8 cellular contexts compared by ENCODE assay signal in the genomic region with DNA sequence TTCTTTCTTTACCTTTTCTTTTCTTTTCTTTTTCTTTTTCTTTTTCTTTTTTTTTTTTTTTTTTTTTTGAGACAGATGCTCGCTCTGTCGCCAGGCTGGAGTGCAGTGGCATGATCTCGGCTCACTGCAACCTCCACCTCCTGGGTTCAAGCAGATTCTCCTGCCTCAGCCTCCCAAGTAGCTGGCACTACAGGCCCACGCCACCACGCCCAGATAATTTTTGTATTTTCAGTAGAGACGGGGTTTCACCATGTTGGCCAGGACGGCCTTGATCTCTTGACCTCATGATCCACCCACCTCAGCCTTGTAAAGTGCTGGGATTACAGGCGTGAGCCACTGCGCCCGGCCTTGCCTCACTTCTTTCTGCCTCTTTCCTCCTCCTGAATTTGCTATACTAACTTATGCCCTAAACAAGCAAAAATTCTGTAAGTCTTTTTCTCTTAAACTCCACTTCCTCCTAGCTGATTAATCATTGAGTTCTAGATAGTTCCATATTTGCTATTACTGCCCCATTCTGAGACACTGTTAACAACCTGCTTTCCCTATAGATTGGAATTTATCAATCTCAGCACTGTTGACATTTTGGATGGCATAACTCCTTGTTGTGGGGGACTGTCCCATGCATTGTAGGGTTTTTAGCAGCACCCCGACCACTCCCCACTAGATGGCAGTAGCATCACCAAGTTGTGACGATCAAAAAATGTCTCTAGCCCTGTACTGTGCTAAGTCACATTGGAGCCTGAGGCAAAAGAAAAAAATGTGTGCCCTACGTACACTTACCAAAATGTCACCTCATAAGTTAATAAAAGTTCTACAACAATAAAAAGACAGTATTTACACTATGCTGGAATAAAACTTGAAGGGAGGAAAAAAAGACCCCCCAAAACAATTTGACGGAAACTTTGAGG. TPM values are rescaled to one million over a fixed set of nuclear protein-coding genes. Genes with fewer than 3 reads are reported as not detected.
A peak's percentile ranks its signal among the peaks of the same experiment; 100 is the strongest.
DNase-seq lines count a peak whose midpoint lies in the region; ATAC-seq, FAIRE-seq and TF ChIP-seq lines count a peak whose summit lies in the region.

No MANE protein-coding gene starts in this region.

- H3K4me3 ChIP-seq in Karpas-422 (ENCODE audit: low read length) (no peak overlapping the region), RWPE2 (ENCODE audit: severe bottlenecking) (no peak overlapping the region), foreskin fibroblast (ENCODE audit: low read depth in 1 of 2, low read length in 2 of 2) (no peak overlapping the region), pancreas (no peak overlapping the region), upper lobe of left lung (no peak overlapping the region)

- no peak overlapping the region for H3K4me2 ChIP-seq in Karpas-422 (ENCODE audit: low read depth, low read length, poor library complexity, severe bottlenecking)

- no peaks in the 10 kb centered on the region for H3K79me2 ChIP-seq in Karpas-422 (ENCODE audit: low read length)

- intact Hi-C loops in pancreas (cut with DNase I), result no loop called here

- H4K20me1 ChIP-seq in Karpas-422 (ENCODE audit: insufficient read depth, low read depth, low read length), result no peaks in the 10 kb centered on the region

- no peak for TF ChIP-seq EP300 in upper lobe of left lung (IDR thresholded peaks at IDR 0.05)

- H3K9me2 ChIP-seq in Karpas-422 (replicated peaks; ENCODE audit: insufficient read depth, low read length), result no peaks in the 10 kb centered on the region

- H3K27ac ChIP-seq in Karpas-422 (ENCODE audit: low read length) (no peak overlapping the region), RWPE2 (ENCODE audit: poor library complexity, severe bottlenecking) (no peak overlapping the region), pancreas (no peak overlapping the region), upper lobe of left lung (no peak overlapping the region)

- H3K4me1 ChIP-seq in Karpas-422 (ENCODE audit: low read length) (peaks cover 8% of the 10 kb centered on the region), RWPE2 (ENCODE audit: insufficient read depth, poor library complexity, severe bottlenecking) (no peaks in the 10 kb centered on the region), pancreas (no peaks in the 10 kb centered on the region), upper lobe of left lung (peaks cover 0 to 13% (median 0%) of the 10 kb centered on the region in 4 donors)

- no peak for TF ChIP-seq POLR2A in upper lobe of left lung (IDR thresholded peaks at IDR 0.05)

- no peaks in the 10 kb centered on the region for H3K27me3 ChIP-seq in Karpas-422 (ENCODE audit: low read length)
- no peaks in the 10 kb centered on the region for H3K27me3 ChIP-seq in RWPE2 (ENCODE audit: insufficient read depth, poor library complexity, severe bottlenecking)
- H3K27me3 ChIP-seq in pancreas, result no peaks in the 10 kb centered on the region
- no peaks in the 10 kb centered on the region for H3K27me3 ChIP-seq in upper lobe of left lung

- TF ChIP-seq CTCF in RWPE2 (IDR thresholded peaks at IDR 0.05; ENCODE audit: poor library complexity, severe bottlenecking) (peak; percentile 88), foreskin fibroblast (IDR thresholded peaks at IDR 0.05; ENCODE audit: low read depth, low read length) (peak; percentile 90), pancreas (IDR thresholded peaks at IDR 0.05) (peak; percentile 27 to 79 (median 70)), upper lobe of left lung (IDR thresholded peaks at IDR 0.05) (peak; percentile 42 to 79 (median 68))

- H2AFZ ChIP-seq in Karpas-422 (ENCODE audit: low read length), result no peak overlapping the region

- FAIRE-seq in pancreas (lab: Jason Lieb, UNC), result peak; percentile 47

- no peaks in the 10 kb centered on the region for H3K36me3 ChIP-seq in Karpas-422 (ENCODE audit: insufficient read depth, low read length)
- H3K36me3 ChIP-seq in RWPE2 (ENCODE audit: low read depth), result no peaks in the 10 kb centered on the region
- H3K36me3 ChIP-seq in pancreas, result no peaks in the 10 kb centered on the region
- H3K36me3 ChIP-seq in upper lobe of left lung, result no peaks in the 10 kb centered on the region

- H3K9ac ChIP-seq in Karpas-422 (ENCODE audit: low read length), result no peak overlapping the region

- DNase-seq in AML-193 (lab: John Stamatoyannopoulos, UW), result peak; percentile 60 to 68
- peak; percentile 88 for DNase-seq in Karpas-422
- no peak for DNase-seq in RWPE2 (ENCODE audit: low spot score)
- DNase-seq in activated T-helper 1 cell treated with anti-CD3 and anti-CD28 coated beads, Interleukin-2, amount 50 U/mL, for 16 hours (ENCODE audit: low read depth in 1 of 2, low spot score in 1 of 2), result peak; percentile 35 to 42
- peak; percentile 58 to 88 for DNase-seq in foreskin fibroblast
- peak in 4 of 6 donors; percentile 32 to 74 (median 50) for DNase-seq in pancreas
- peak in 1 of 2 donors; percentile 56 for DNase-seq in upper lobe of left lung

- 43 to 51% methylated on average over 14 of the region's 14 CpGs for WGBS in pancreas, 2 donors
- 59 to 64% methylated on average over 13 to 14 of the region's 14 CpGs for WGBS in upper lobe of left lung, 2 donors

- ATAC-seq in GM19035 (IDR thresholded peaks at IDR 0.05; ENCODE audit: unreplicated experiment) (peak; percentile 74), RWPE2 (ENCODE audit: low read depth) (peak; percentile 84), pancreas (peak; percentile 82 to 96 (median 92)), upper lobe of left lung (ENCODE audit: low FRiP score in 2 of 2) (peak; percentile 90 to 95)

- no peaks in the 10 kb centered on the region for H3K9me3 ChIP-seq in Karpas-422 (ENCODE audit: low read length)
- H3K9me3 ChIP-seq in RWPE2 (ENCODE audit: severe bottlenecking), result no peaks in the 10 kb centered on the region
- no peaks in the 10 kb centered on the region for H3K9me3 ChIP-seq in pancreas
- no peaks in the 10 kb centered on the region for H3K9me3 ChIP-seq in upper lobe of left lung

RNA-seq across cellular contexts. Expression of gene THADA, which starts 16.4 kb away (rescaled TPM):
- 29.4 and 35.6 TPM in 2 replicates for total RNA-seq in Karpas-422 (2014; rRNA removed; shearing (Covaris generic); ENCODE audit: low replicate concordance)
- total RNA-seq in pancreas (10 to 100 TPM; 15.9 to 25.1 (median 19.1) TPM), upper lobe of left lung (10 to 100 TPM; 23.6 to 57.5 (median 37.3) TPM)
- 10 to 100 TPM in 1 of 2 donors, 1 to 10 TPM in 1; 9.4 to 13.3 TPM for polyA plus RNA-seq in pancreas

RNA-seq across cellular contexts. Expression of gene PLEKHH2, which starts 24.8 kb away (rescaled TPM):
- total RNA-seq in Karpas-422 (2014; rRNA removed; shearing (Covaris generic); ENCODE audit: low replicate concordance), result not detected in 2 replicates
- 1 to 10 TPM; 1.6 to 5.3 (median 3.6) TPM for total RNA-seq in pancreas
- polyA plus RNA-seq in pancreas, result 1 to 10 TPM; 2.7 to 3.2 TPM
- total RNA-seq in upper lobe of left lung, result 100 to 1,000 TPM in 1 of 6 donors, 10 to 100 TPM in 5; 32.2 to 273 (median 39.2) TPM

Comparison
In these comparisons a context has a peak if more than half of its experiments do, and no peak if none do; other contexts are left out.
1. RNA of gene PLEKHH2, which starts 24.8 kb away (total RNA-seq): 32.2 to 273 TPM in upper lobe of left lung; 1.6 to 5.3 TPM in pancreas and not detected in Karpas-422; every median in the first group is over 4 times any median in the second.
2. Peak in every context shown above with its lines, with median percentiles within 50 percentile points of each other: ATAC-seq and CTCF ChIP-seq.